In genomic region chr1:11280719-11281376, GRCh38 we compare ENCODE assay signal across 10 cellular contexts. TPM values are rescaled to one million over a fixed set of nuclear protein-coding genes. Genes with fewer than 3 reads are reported as not detected.
A peak's percentile ranks its signal among the peaks of the same experiment; 100 is the strongest.
DNase-seq lines count a peak whose midpoint lies in the region; FAIRE-seq and TF ChIP-seq lines count a peak whose summit lies in the region.
"Had no signal": no experiment of that assay in that cellular context is flagged by ENCODE, and none has a peak within 500 bp of the region (broad histone marks: within the 10 kb centered on the region; RNA-seq: fewer than 3 reads in every experiment).

No MANE protein-coding gene starts in this region.

- H2BK120ac ChIP-seq in H1 (replicated peaks; ENCODE audit: low read depth, low read length), result no peak overlapping the region

- FAIRE-seq in H1 (lab: Jason Lieb, UNC), result no peak
- no peak for FAIRE-seq in kidney (lab: Jason Lieb, UNC)
- FAIRE-seq: colon had no signal

- no peak overlapping the region for H2BK20ac ChIP-seq in H1 (ENCODE audit: low read length)

- H3K79me1 ChIP-seq in H1 (ENCODE audit: low read depth, low read length), result peaks cover 15% of the 10 kb centered on the region; the same call in 1 of the 2 replicates

- H4K91ac ChIP-seq in H1 (replicated peaks; ENCODE audit: insufficient read length, low read length), result no peak overlapping the region

- peaks cover 0 to 15% (median 1%) of the 10 kb centered on the region in 4 experiments; a peak in 4 of 8 replicates for H3K36me3 ChIP-seq in H1 (ENCODE audit: control insufficient read depth in 2 of 4, insufficient read depth in 4 of 4, low read length in 3 of 4)
- H3K36me3 ChIP-seq in kidney (ENCODE audit: control insufficient read depth in 1 of 2, insufficient read depth in 2 of 2, low read length in 2 of 2), result peaks cover 3 to 5% of the 10 kb centered on the region in 2 donors

- no peak overlapping the region for H3K56ac ChIP-seq in H1 (replicated peaks; ENCODE audit: insufficient read length, low read depth, low read length)

- H3K79me2 ChIP-seq in H1 (ENCODE audit: control insufficient read depth in 1 of 2, insufficient read depth in 2 of 2, low read length in 2 of 2), result peaks cover 6 to 41% of the 10 kb centered on the region in 2 experiments; a peak in 3 of 4 replicates

- POLR2A ChIA-PET in H1 (lab: Charles Lee; ENCODE audit: partially characterized antibody), result interaction anchor here (0.8 kb wide), 1 partner anchor 46 kb away, joined by 3 read pairs; no protein-coding TSS in a partner anchor

- no peak overlapping the region for H4K5ac ChIP-seq in H1 (ENCODE audit: insufficient read length, low read depth, low read length)

- no peaks in the 10 kb centered on the region for H3K27me3 ChIP-seq in H1 (replicated peaks in 1 of 4; ENCODE audit: control insufficient read depth in 3 of 4, extremely low read depth in 1 of 4, insufficient read depth in 3 of 4, low read length in 3 of 4)

- H3K9me3 ChIP-seq in H1 (ENCODE audit: insufficient read depth in 2 of 2, low read depth in 1 of 2, low read length in 1 of 2) (no peaks in the 10 kb centered on the region), kidney (ENCODE audit: control insufficient read depth in 1 of 2, low read length in 2 of 2) (no peaks in the 10 kb centered on the region)

- H3K23me2 ChIP-seq in H1 (ENCODE audit: low read depth, low read length), result no peaks in the 10 kb centered on the region; the same call in 1 of the 2 replicates

- H2BK5ac ChIP-seq in H1 (ENCODE audit: low read depth, low read length), result peak overlapping the region; percentile 12; the same call in 1 of the 2 replicates

- H3K27ac ChIP-seq in H1 (ENCODE audit: low read depth, low read length), result no peak overlapping the region
- H3K27ac ChIP-seq in temporal lobe (ENCODE audit: low read depth, low read length), result peak overlapping the region; percentile 50
- H3K27ac ChIP-seq in kidney (ENCODE audit: low read depth in 2 of 2, low read length in 2 of 2), result no peak overlapping the region

- H2BK12ac ChIP-seq in H1 (ENCODE audit: low read depth, low read length), result no peak overlapping the region

- H3K4ac ChIP-seq in H1 (replicated peaks; ENCODE audit: insufficient read length, low read depth, low read length), result no peak overlapping the region

- no peak overlapping the region for H2AFZ ChIP-seq in H1 (ENCODE audit: low read length)

- H2BK15ac ChIP-seq in H1 (ENCODE audit: low read length), result no peak overlapping the region

- no peak for TF ChIP-seq EP300 in H1 (IDR thresholded peaks at IDR 0.05; ENCODE audit: borderline replicate concordance in 1 of 2, low read depth in 2 of 2, low read length in 2 of 2)

- H2AK5ac ChIP-seq in H1 (ENCODE audit: low read depth, low read length), result no peak overlapping the region

- H3K4me3 ChIP-seq in H1 (ENCODE audit: extremely low read depth in 1 of 4, insufficient read depth in 2 of 4, low read depth in 3 of 4, low read length in 4 of 4) (no peak overlapping the region), kidney (ENCODE audit: low read length in 2 of 2) (no peak overlapping the region)

- H3K14ac ChIP-seq in H1 (ENCODE audit: insufficient read length), result no peak overlapping the region

- H3K18ac ChIP-seq in H1 (ENCODE audit: extremely low read depth, low read length), result no peak overlapping the region

- TF ChIP-seq RAD21 in H1 (IDR thresholded peaks at IDR 0.05 in 1 of 2, conservative IDR thresholded peaks at IDR 0.05 in 1 of 2; ENCODE audit: low read depth in 2 of 2, low read length in 2 of 2), result no peak

- intact Hi-C loops in kidney (cut with DNase I), result no loop called here

- H3K4me2 ChIP-seq in H1 (ENCODE audit: insufficient read depth in 1 of 2, low read depth in 2 of 2, low read length in 2 of 2), result no peak overlapping the region

- DNase-seq in activated gamma-delta T cell treated with Interleukin-2 at 50 U/mL for 16 hours, result peak; percentile 11
- no peak for DNase-seq in activated gamma-delta T cell (lab: John Stamatoyannopoulos, UW)
- DNase-seq in NCI-H69 (lab: John Stamatoyannopoulos, UW), result peak; percentile 31
- DNase-seq in H1 (ENCODE audit: low read depth in 1 of 2, low spot score in 2 of 2), result no peak
- DNase-seq in stimulated activated CD4-positive, alpha-beta T cell treated with anti-CD3 and anti-CD28 coated beads, Interleukin-12 subunit alpha, Interleukin-12 subunit beta, amount 100 ng/mL, for 4 hours, result no peak
- no peak for DNase-seq in HuH-7.5 (ENCODE audit: low spot score)
- DNase-seq in kidney, result no peak
- DNase-seq: activated CD4-positive, alpha-beta T cell treated with anti-CD3 and anti-CD28 coated beads, Interleukin-2, amount 50 U/mL, for 1 hour had no signal

- H3K4me1 ChIP-seq in H1 (replicated peaks in 1 of 4; ENCODE audit: control insufficient read depth in 3 of 4, insufficient read depth in 4 of 4, low read length in 3 of 4), result peaks cover 3 to 11% (median 9%) of the 10 kb centered on the region in 4 experiments
- peaks cover 0 to 3% of the 10 kb centered on the region in 2 donors for H3K4me1 ChIP-seq in kidney (ENCODE audit: control insufficient read depth in 1 of 2, insufficient read depth in 1 of 2, low read depth in 1 of 2, low read length in 2 of 2)

- H3K9ac ChIP-seq in H1 (replicated peaks in 1 of 4; ENCODE audit: extremely low read depth in 1 of 4, low read depth in 3 of 4, low read length in 3 of 4), result 0 out of 7 replicates have a peak overlapping the region, but pooled peaks of 1 of the 4 experiments have one; percentile 35
- no peak overlapping the region for H3K9ac ChIP-seq in kidney (ENCODE audit: low read length in 2 of 2)

- CTCF ChIA-PET in H1 (lab: Charles Lee; ENCODE audit: partially characterized antibody), result interaction anchor here (1.2 to 1.5 kb wide), 3 partner anchors 39 to 365 kb away, joined by 3 to 4 read pairs (median 4); no protein-coding TSS in a partner anchor

- no peak overlapping the region for H4K8ac ChIP-seq in H1 (ENCODE audit: extremely low read depth, insufficient read depth, low read length)

- H4K20me1 ChIP-seq in H1 (replicated peaks in 1 of 2; ENCODE audit: control insufficient read depth in 1 of 2, insufficient read depth in 2 of 2, low read length in 2 of 2), result peaks cover 0 to 3% of the 10 kb centered on the region in 2 experiments

- TF ChIP-seq POLR2A in H1 (IDR thresholded peaks at IDR 0.05; ENCODE audit: control extremely low read depth in 1 of 2, low read depth in 2 of 2, low read length in 2 of 2), result no peak

- no peak overlapping the region for H3K23ac ChIP-seq in H1 (ENCODE audit: insufficient read length)

- TF ChIP-seq CTCF in H1 (IDR thresholded peaks at IDR 0.05; ENCODE audit: control extremely low read depth in 1 of 3, insufficient read depth in 1 of 3, low read depth in 1 of 3, low read length in 3 of 3) (no peak), kidney (IDR thresholded peaks at IDR 0.05; ENCODE audit: borderline replicate concordance, extremely low read depth, insufficient read depth) (no peak)

- 90% methylated on average over 4 of the region's 4 CpGs; no CpG with 5 or more reads in 1 of the 2 experiments for WGBS in H1 (ENCODE audit: extremely low coverage in 1 of 2, insufficient coverage in 1 of 2, insufficient read length in 1 of 2, insufficient replicate concordance in 2 of 2, low coverage in 1 of 2, low lambda C conversion rate in 2 of 2, missing lambda C conversion rate in 1 of 2), 2 experiments

TF ChIP-seq in H1, 55 proteins besides CTCF, POLR2A, EP300 and RAD21 (continues in another document):
- TF ChIP-seq HDAC6 (IDR thresholded peaks at IDR 0.05; ENCODE audit: low read depth, low read length), result no peak
- TF ChIP-seq KDM1A (IDR thresholded peaks at IDR 0.05; ENCODE audit: borderline replicate concordance, low read length), result no peak
- no peak for TF ChIP-seq MAX (IDR thresholded peaks at IDR 0.05)
- no peak for TF ChIP-seq GABPA (IDR thresholded peaks at IDR 0.05; ENCODE audit: borderline replicate concordance, insufficient read depth, low read length)
- no peak for TF ChIP-seq CTBP2 (IDR thresholded peaks at IDR 0.05; ENCODE audit: borderline replicate concordance, insufficient read depth, insufficient read length, low read length)

RNA-seq across cellular contexts. Expression of gene UBIAD1, which starts 7.8 kb away (rescaled TPM):
- 22.7 and 23.4 TPM in 2 replicates for total RNA-seq in H1 (2021; fragmentation: NEBNext Ultra II Directional; extraction: Animal tissue kit (Norgen Biotek cat#: 25700))
- polyA plus RNA-seq in H1 (2011; rRNA removed), result 26.6 and 32.4 TPM in 2 replicates
- polyA plus RNA-seq in H1 (2011; cell fraction: cytosol; rRNA removed), result 22.4 TPM
- polyA plus RNA-seq in H1 (2011; cell fraction: nucleus; rRNA removed), result 22.1 TPM
- polyA plus RNA-seq in H1 (2012, experiment 1 of 2), result 15.2 to 19.3 TPM (median 17.5 TPM) in 4 replicates
- polyA plus RNA-seq in H1 (2012, experiment 2 of 2), result 22.6 TPM
- 21.6 TPM for polyA plus RNA-seq in H1 (2013, experiment 1 of 2)
- 23.3 TPM for polyA plus RNA-seq in H1 (2013, experiment 2 of 2)
- 48.4 and 59.9 TPM in 2 replicates for polyA minus RNA-seq in H1 (2011; rRNA and poly(A)+ RNA removed)
- polyA minus RNA-seq in H1 (2011; cell fraction: cytosol; rRNA and poly(A)+ RNA removed), result 17.0 TPM
- 24.8 TPM for polyA minus RNA-seq in H1 (2011; cell fraction: nucleus; rRNA and poly(A)+ RNA removed)
- total RNA-seq in temporal lobe, result 13.3 TPM
- total RNA-seq in kidney, result 14.0 TPM
- 5.6 TPM for polyA plus RNA-seq in kidney (ENCODE audit: insufficient read depth, low read depth, low replicate concordance)

RNA-seq across cellular contexts. Expression of gene MTOR, which starts 18.5 kb away (rescaled TPM):
- total RNA-seq in H1 (2021; fragmentation: NEBNext Ultra II Directional; extraction: Animal tissue kit (Norgen Biotek cat#: 25700)), result 75.7 and 76.8 TPM in 2 replicates
- polyA plus RNA-seq in H1 (2011; rRNA removed), result 43.6 and 44.2 TPM in 2 replicates
- polyA plus RNA-seq in H1 (2011; cell fraction: cytosol; rRNA removed), result 47.2 TPM
- 103 TPM for polyA plus RNA-seq in H1 (2011; cell fraction: nucleus; rRNA removed)
- polyA plus RNA-seq in H1 (2012, experiment 1 of 2), result 61.6 to 68.2 TPM (median 64.5 TPM) in 4 replicates
- 6.3 TPM for polyA plus RNA-seq in H1 (2012, experiment 2 of 2)
- 31.7 TPM for polyA plus RNA-seq in H1 (2013, experiment 1 of 2)
- 28.2 TPM for polyA plus RNA-seq in H1 (2013, experiment 2 of 2)
- 144 and 175 TPM in 2 replicates for polyA minus RNA-seq in H1 (2011; rRNA and poly(A)+ RNA removed)
- 53.1 TPM for polyA minus RNA-seq in H1 (2011; cell fraction: cytosol; rRNA and poly(A)+ RNA removed)
- polyA minus RNA-seq in H1 (2011; cell fraction: nucleus; rRNA and poly(A)+ RNA removed), result 83.0 TPM
- total RNA-seq in temporal lobe, result 36.6 TPM
- total RNA-seq in kidney, result 36.8 TPM
- 16.0 TPM for polyA plus RNA-seq in kidney (ENCODE audit: insufficient read depth, low read depth, low replicate concordance)

Comparison
In these comparisons a context has a peak if more than half of its experiments do, and no peak if none do; other contexts are left out.
1. DNase-seq: peak in activated gamma-delta T cell treated with Interleukin-2 at 50 U/mL for 16 hours (single experiment) and NCI-H69 (single experiment); none in activated gamma-delta T cell (single experiment), H1 (0 of 2), stimulated activated CD4-positive, alpha-beta T cell treated with anti-CD3 and anti-CD28 coated beads, Interleukin-12 subunit alpha, Interleukin-12 subunit beta, amount 100 ng/mL, for 4 hours (single experiment), HuH-7.5 (single experiment) and kidney (single experiment).